1 cellular context compared by ENCODE assay signal in genomic region chr10:124791378-124792348, GRCh38.
TF ChIP-seq lines count a peak whose summit lies in the region.

TSS of gene EEF1AKMT2 (minus strand) at chr10:124791887. CDS start at chr10:124791833, 54 bp downstream.

TF ChIP-seq in HepG2, 621 proteins besides CTCF, POLR2A, EP300 and RAD21 (continued from another document and continues in another):
- TF ChIP-seq ZNF407 (CRISPR knock-in tag; IDR thresholded peaks at IDR 0.05; ENCODE audit: not compliant biosample characterization) (no peak), AHDC1 (CRISPR knock-in tag; IDR thresholded peaks at IDR 0.05; ENCODE audit: borderline replicate concordance) (no peak; the same call in 1 of the 2 replicates), PREB (CRISPR knock-in tag; IDR thresholded peaks at IDR 0.05) (peak; percentile 77; the same call in 1 of the 2 replicates), ZFY (CRISPR knock-in tag; IDR thresholded peaks at IDR 0.05) (peak; percentile 94), PITX1 (CRISPR knock-in tag; IDR thresholded peaks at IDR 0.05) (peak; percentile 61; the same call in 1 of the 2 replicates), CBX2 (IDR thresholded peaks at IDR 0.05; ENCODE audit: low read depth, low read length) (no peak), CBX2 (CRISPR knock-in tag; IDR thresholded peaks at IDR 0.05; ENCODE audit: low read depth) (no peak), ZNF616 (CRISPR knock-in tag; IDR thresholded peaks at IDR 0.05; ENCODE audit: low read depth) (no peak; the same call in 1 of the 2 replicates), PPARG (CRISPR knock-in tag; conservative IDR thresholded peaks at IDR 0.05) (peak; percentile 29; the same call in 1 of the 2 replicates), ZNF331 (CRISPR knock-in tag; IDR thresholded peaks at IDR 0.05) (peak; percentile 89), ZNF574 (CRISPR knock-in tag; IDR thresholded peaks at IDR 0.05) (peak; percentile 100), ZFP82 (CRISPR knock-in tag; IDR thresholded peaks at IDR 0.05; ENCODE audit: borderline replicate concordance) (no peak; the same call in 1 of the 2 replicates), BHLHE40 (IDR thresholded peaks at IDR 0.05; ENCODE audit: low read length) (peak; percentile 20; the same call in 1 of the 2 replicates), FOSL2 (CRISPR knock-in tag; IDR thresholded peaks at IDR 0.05) (0 out of 2 replicates have a peak, but pooled peaks have one; percentile 36), ZGPAT (CRISPR knock-in tag; IDR thresholded peaks at IDR 0.05) (peak; percentile 94), KDM4B (CRISPR knock-in tag; IDR thresholded peaks at IDR 0.05) (peak; percentile 82), ZNF205 (CRISPR knock-in tag; IDR thresholded peaks at IDR 0.05) (peak; percentile 75; the same call in 1 of the 2 replicates), EEA1 (CRISPR knock-in tag; IDR thresholded peaks at IDR 0.05; ENCODE audit: borderline replicate concordance) (peak; percentile 96), ZNF121 (CRISPR knock-in tag; IDR thresholded peaks at IDR 0.05) (0 out of 2 replicates have a peak, but pooled peaks have one; percentile 9), YEATS2 (CRISPR knock-in tag; IDR thresholded peaks at IDR 0.05; ENCODE audit: borderline replicate concordance) (peak; percentile 84), SIN3A (IDR thresholded peaks at IDR 0.05; ENCODE audit: borderline replicate concordance, low read depth, low read length) (peak; percentile 69; the same call in 1 of the 2 replicates), ZBTB46 (CRISPR knock-in tag; IDR thresholded peaks at IDR 0.05; ENCODE audit: borderline replicate concordance) (no peak), MED13 (CRISPR knock-in tag; IDR thresholded peaks at IDR 0.05) (peak; percentile 82; the same call in 1 of the 2 replicates), NR2F2 (IDR thresholded peaks at IDR 0.05; ENCODE audit: borderline replicate concordance, low read depth) (no peak), SRY (CRISPR knock-in tag; IDR thresholded peaks at IDR 0.05) (peak; percentile 87; the same call in 1 of the 2 replicates), ZNF572 (CRISPR knock-in tag; IDR thresholded peaks at IDR 0.05) (no peak), ZNF251 (CRISPR knock-in tag; IDR thresholded peaks at IDR 0.05) (0 out of 2 replicates have a peak, but pooled peaks have one; percentile 44), HOXD1 (CRISPR knock-in tag; IDR thresholded peaks at IDR 0.05) (peak; percentile 91; the same call in 1 of the 2 replicates), POGZ (CRISPR knock-in tag; IDR thresholded peaks at IDR 0.05) (peak; percentile 89), ZNF7 (CRISPR knock-in tag; IDR thresholded peaks at IDR 0.05) (no peak), MXI1 (IDR thresholded peaks at IDR 0.05; ENCODE audit: borderline replicate concordance, low read depth, low read length) (no peak; the same call in 2 of the 3 replicates), ZBTB20 (CRISPR knock-in tag; IDR thresholded peaks at IDR 0.05; ENCODE audit: borderline replicate concordance, low read depth) (peak; percentile 51), ZNF362 (CRISPR knock-in tag; IDR thresholded peaks at IDR 0.05; ENCODE audit: borderline replicate concordance) (peak; percentile 40; the same call in 1 of the 2 replicates), ZNF746 (CRISPR knock-in tag; IDR thresholded peaks at IDR 0.05) (peak; percentile 83; the same call in 1 of the 2 replicates), MIER3 (CRISPR knock-in tag; IDR thresholded peaks at IDR 0.05; ENCODE audit: borderline replicate concordance) (no peak)
